In the genomic region with DNA sequence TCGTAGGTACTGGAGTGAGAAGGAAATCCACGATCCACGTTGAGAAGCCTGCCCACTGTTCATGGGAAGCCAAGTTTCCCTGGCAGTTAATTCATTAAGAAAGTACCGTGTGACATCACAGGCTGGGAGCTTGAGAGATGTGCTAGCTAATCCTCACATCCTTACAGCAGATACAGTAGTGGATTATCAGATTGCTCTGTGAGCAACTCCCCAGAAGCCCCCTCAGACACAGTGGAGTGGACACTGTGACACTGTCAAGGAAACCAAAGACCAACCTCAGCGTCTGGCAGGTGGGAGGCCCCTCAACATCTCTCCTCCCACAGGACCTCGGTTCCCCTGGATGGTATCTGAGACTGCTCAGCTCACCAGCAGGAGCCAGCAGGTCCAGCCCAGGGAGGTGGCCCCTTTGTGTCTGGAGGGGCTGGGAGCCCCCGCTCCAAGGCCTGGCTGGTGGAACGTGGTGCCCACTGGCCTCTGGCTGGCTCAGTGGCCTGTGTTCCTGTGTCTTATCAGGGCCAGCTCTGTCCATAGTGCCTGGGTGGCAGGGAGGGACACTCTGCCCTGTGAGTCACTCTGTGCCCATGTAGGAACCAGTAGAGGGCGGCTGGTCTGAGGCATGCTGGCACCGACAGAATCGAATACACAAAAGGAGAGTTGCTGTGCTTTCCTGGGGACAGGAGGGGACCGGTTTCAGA, we compare ENCODE assay signal across 11 cellular contexts. TPM values are rescaled to one million over a fixed set of nuclear protein-coding genes. Genes with fewer than 3 reads are reported as not detected.
A peak's percentile ranks its signal among the peaks of the same experiment; 100 is the strongest.
DNase-seq lines count a peak whose midpoint lies in the region; ATAC-seq and TF ChIP-seq lines count a peak whose summit lies in the region.
"Had no signal": no experiment of that assay in that cellular context is flagged by ENCODE, and none has a peak within 500 bp of the region (broad histone marks: within the 10 kb centered on the region; RNA-seq: fewer than 3 reads in every experiment).

No MANE protein-coding gene starts in this region.

- no peaks in the 10 kb centered on the region for H3K9me3 ChIP-seq in mucosa of descending colon
- no peaks in the 10 kb centered on the region for H3K9me3 ChIP-seq in upper lobe of left lung
- H3K9me3 ChIP-seq: tibial nerve had no signal

- no peak overlapping the region for H3K27ac Mint-ChIP-seq in immature natural killer cell

- no peak for TF ChIP-seq CTCF in mucosa of descending colon (IDR thresholded peaks at IDR 0.05)
- peak in 1 of 6 experiments; percentile 41 for TF ChIP-seq CTCF in upper lobe of left lung (IDR thresholded peaks at IDR 0.05)

- H3K4me1 ChIP-seq in mucosa of descending colon (ENCODE audit: low read depth) (peaks cover 68% of the 10 kb centered on the region), upper lobe of left lung (peaks cover 8 to 59% (median 19%) of the 10 kb centered on the region in 4 donors)

- H3K27me3 ChIP-seq in upper lobe of left lung, result no peaks in the 10 kb centered on the region
- H3K27me3 ChIP-seq: tibial nerve had no signal

- DNase-seq in SIG-M5 treated with dmso at 0.1 percent for 504 hours (lab: John Stamatoyannopoulos, UW; ENCODE audit: unreplicated experiment) (peak; percentile 14), SIG-M5 (lab: John Stamatoyannopoulos, UW) (no peak), mucosa of descending colon (peak; percentile 61 to 75 (median 68)), upper lobe of left lung (peak in 1 of 2 donors; percentile 86), immature natural killer cell (no peak), NCI-H1092 treated with DMSO at 0.1 percent for 48 hours (lab: John Stamatoyannopoulos, UW) (no peak)
- DNase-seq: KBM-7, RPMI8226 had no signal

- H3K4me3 Mint-ChIP-seq in immature natural killer cell, result no peak overlapping the region

- no peak for TF ChIP-seq POLR2A in upper lobe of left lung (IDR thresholded peaks at IDR 0.05)

- H3K36me3 ChIP-seq in mucosa of descending colon (ENCODE audit: low read depth) (no peaks in the 10 kb centered on the region), upper lobe of left lung (peaks cover 0 to 12% (median 3%) of the 10 kb centered on the region in 4 donors)

- peaks cover 0 to 6% (median 0%) of the 10 kb centered on the region in 3 donors for H3K36me3 Mint-ChIP-seq in immature natural killer cell

- ATAC-seq in esophagus mucosa (peak; percentile 90), mucosa of descending colon (peak; percentile 82), upper lobe of left lung (ENCODE audit: low FRiP score in 2 of 2) (peak; percentile 68 to 93), GM18520 (IDR thresholded peaks at IDR 0.05; ENCODE audit: unreplicated experiment) (no peak)

- H3K4me3 ChIP-seq in mucosa of descending colon, result no peak overlapping the region
- H3K4me3 ChIP-seq in upper lobe of left lung, result no peak overlapping the region
- H3K4me3 ChIP-seq: tibial nerve had no signal

- 73 to 78% methylated on average over 9 to 12 of the region's 12 CpGs for WGBS in upper lobe of left lung, 2 donors

- H3K27me3 Mint-ChIP-seq in immature natural killer cell (ENCODE audit: low read depth in 3 of 3), result peaks cover 0 to 4% (median 0%) of the 10 kb centered on the region in 3 donors

- peaks cover 34 to 59% of the 10 kb centered on the region in 2 donors for H3K4me1 Mint-ChIP-seq in immature natural killer cell

- H3K27ac ChIP-seq in upper lobe of left lung, result peak overlapping the region in 3 of 4 donors; percentile 50 to 67 (median 62)

- H3K9me3 Mint-ChIP-seq in immature natural killer cell, result no peaks in the 10 kb centered on the region

- intact Hi-C loops in mucosa of descending colon (cut with DNase I, micrococcal nuclease), result no loop called here

- TF ChIP-seq EP300 in upper lobe of left lung (IDR thresholded peaks at IDR 0.05), result no peak

RNA-seq across cellular contexts. Expression of gene PYGB, which starts 7.2 kb away (rescaled TPM):
- total RNA-seq in esophagus mucosa (63.1 TPM), mucosa of descending colon (100 to 1,000 TPM; 247 to 252 (median 247) TPM), upper lobe of left lung (100 to 1,000 TPM in 3 of 6 donors, 10 to 100 TPM in 3; 59.4 to 128 (median 98.4) TPM)
- polyA plus RNA-seq in immature natural killer cell, result 10 to 100 TPM; 39.3 to 56.0 (median 51.0) TPM

RNA-seq across cellular contexts. Expression of gene ENTPD6, which starts 59.6 kb away (rescaled TPM):
- total RNA-seq in esophagus mucosa (27.3 TPM), mucosa of descending colon (100 to 1,000 TPM; 114 to 191 (median 140) TPM), upper lobe of left lung (100 to 1,000 TPM in 2 of 6 donors, 10 to 100 TPM in 4; 53.7 to 170 (median 81.7) TPM)
- 10 to 100 TPM; 22.6 to 36.9 (median 30.0) TPM for polyA plus RNA-seq in immature natural killer cell

Comparison
In these comparisons a context has a peak if more than half of its experiments do, and no peak if none do; other contexts are left out.
1. DNase-seq: peak in SIG-M5 treated with dmso at 0.1 percent for 504 hours (single experiment) and mucosa of descending colon (3 of 3); none in SIG-M5 (single experiment), immature natural killer cell (0 of 3) and NCI-H1092 treated with DMSO at 0.1 percent for 48 hours (single experiment).